20 cellular contexts compared by ENCODE assay signal in genomic region chr15:39181901-39182300, GRCh38.
DNase-seq lines count a peak whose midpoint lies in the region; ATAC-seq, FAIRE-seq and TF ChIP-seq lines count a peak whose summit lies in the region.
"Had no signal": no experiment of that assay in that cellular context is flagged by ENCODE, and none has a peak within 500 bp of the region (broad histone marks: within the 10 kb centered on the region; RNA-seq: fewer than 3 reads in every experiment).

No MANE protein-coding gene starts in this region.

- H3K9me2 ChIP-seq in PC-3 (replicated peaks; ENCODE audit: low read length) = no peaks in the 10 kb centered on the region

- DNase-seq in AG20443 (ENCODE audit: low spot score) (peak; percentile 32), PC-3 (peak; percentile 57), fibroblast of the aortic adventitia (ENCODE audit: low read depth) (peak; percentile 36), pancreas (no peak), T-cell (no peak), substantia nigra (lab: John Stamatoyannopoulos, UW) (no peak)
- DNase-seq in stimulated activated naive CD8-positive, alpha-beta T cell treated with anti-CD3 and anti-CD28 coated beads, Interleukin-15, Interleukin-2, amounts not matched to agents 100 U/mL and 50 U/mL, for 24 hours = no peak
- no peak for DNase-seq in activated T-helper 2 cell treated with anti-CD3 and anti-CD28 coated beads, Interferon-gamma antibody, Interleukin-2, Interleukin-4, amounts not matched to agents 10 μg/mL and 5 μg/mL and 100 μg/mL, durations not matched to agents 14 hours and 24 hours and 36 hours (ENCODE audit: low spot score)
- DNase-seq: activated CD4-positive, alpha-beta T cell treated with anti-CD3 and anti-CD28 coated beads, Interleukin-2, amount 50 U/mL, for 4 hours; activated naive CD8-positive, alpha-beta T cell treated with anti-CD3 and anti-CD28 coated beads, Interleukin-2, amount 10 ng/mL, durations not matched to agents 7 days and 5 days; activated T-cell treated with anti-CD3 and anti-CD28 coated beads, Interleukin-2, amount 50 U/mL, for 4 hours; endodermal cell; head of caudate nucleus; Karpas-422; spleen; stimulated activated naive B cell treated with anti-CD40 and anti-IgM and Interleukin-4, amounts not matched to agents 10 μg/mL and 1 μg/mL and 100 μg/mL, for 72 hours; SW 1271; upper lobe of right lung had no signal

- 58% methylated on average over 2 of the region's 2 CpGs for WGBS in pancreas, 2 donors

- peak overlapping the region; percentile 27 for H3K9ac ChIP-seq in PC-3 (ENCODE audit: low read length)
- H3K9ac ChIP-seq: BLaER1 had no signal

- no peaks in the 10 kb centered on the region for H3K36me3 ChIP-seq in PC-3 (ENCODE audit: low read depth, low read length)
- no peaks in the 10 kb centered on the region for H3K36me3 ChIP-seq in pancreas
- H3K36me3 ChIP-seq: BLaER1, spleen, upper lobe of right lung had no signal

- BruUV-seq in PC-3 (replicated peaks; lab: Mats Ljungman, UMichigan) = no TSS peak

- no peaks in the 10 kb centered on the region for H3K27me3 ChIP-seq in PC-3 (ENCODE audit: low read length)
- H3K27me3 ChIP-seq in pancreas = no peaks in the 10 kb centered on the region
- H3K27me3 ChIP-seq: BLaER1, upper lobe of right lung had no signal

- H3K9me3 ChIP-seq in PC-3 (ENCODE audit: low read length) (no peaks in the 10 kb centered on the region), pancreas (no peaks in the 10 kb centered on the region)
- H3K9me3 ChIP-seq: BLaER1, spleen, upper lobe of right lung had no signal

- intact Hi-C loops in PC-3 (cut with micrococcal nuclease) = no loop called here
- intact Hi-C loops in pancreas (cut with DNase I) = no loop called here
- intact Hi-C loops in activated T-helper 2 cell treated with anti-CD3 and anti-CD28 coated beads, Interferon-gamma antibody, Interleukin-2, Interleukin-4, amounts not matched to agents 10 μg/mL and 5 μg/mL and 100 μg/mL, durations not matched to agents 14 hours and 24 hours and 36 hours (cut with micrococcal nuclease) = no loop called here

- peak; percentile 53 for ATAC-seq in PC-3
- ATAC-seq in pancreas = peak in 3 of 4 donors; percentile 41 to 65 (median 56)
- no peak for ATAC-seq in stimulated activated naive CD8-positive, alpha-beta T cell treated with anti-CD3 and anti-CD28 coated beads, Interleukin-15, Interleukin-2, amounts not matched to agents 100 U/mL and 50 U/mL, for 24 hours
- no peak for ATAC-seq in T-cell (replicated peaks in 1 of 4)
- ATAC-seq: activated T-cell treated with anti-CD3 and anti-CD28 coated beads, Interleukin-2, amount 50 U/mL, for 4 hours; stimulated activated naive B cell treated with anti-CD40 and anti-IgM and Interleukin-4, amounts not matched to agents 10 μg/mL and 1 μg/mL and 100 μg/mL, for 72 hours; upper lobe of right lung had no signal

- H3K27ac ChIP-seq in PC-3 (ENCODE audit: low read length) (peak overlapping the region; percentile 66), pancreas (peak overlapping the region in 1 of 4 donors; percentile 4), substantia nigra (ENCODE audit: low read depth, low read length, poor library complexity, severe bottlenecking) (no peak overlapping the region)
- H3K27ac ChIP-seq: BLaER1, upper lobe of right lung had no signal

- 0 out of 2 replicates have a peak overlapping the region, but pooled peaks have one; percentile 2 for H3K4me3 ChIP-seq in PC-3 (ENCODE audit: low read length)
- H3K4me3 ChIP-seq in fibroblast of the aortic adventitia (ENCODE audit: low read depth, low read length) = no peak overlapping the region
- no peak overlapping the region for H3K4me3 ChIP-seq in pancreas
- H3K4me3 ChIP-seq: BLaER1, spleen, upper lobe of right lung had no signal

- POLR2A ChIA-PET in PC-3 (lab: Charles Lee; ENCODE audit: unreplicated experiment) = no interaction called here
- POLR2A ChIA-PET in T-cell (lab: Charles Lee) = interaction anchor here in 1 of 2 donors (0.6 kb wide), 1 partner anchor 407 kb away, joined by 3 read pairs; no protein-coding TSS in a partner anchor

- no peaks in the 10 kb centered on the region for H4K20me1 ChIP-seq in PC-3 (ENCODE audit: low read length)
- H4K20me1 ChIP-seq: BLaER1 had no signal

- H3K9me3 Mint-ChIP-seq in T-cell = no peaks in the 10 kb centered on the region
- H3K9me3 Mint-ChIP-seq in activated T-helper 2 cell treated with anti-CD3 and anti-CD28 coated beads, Interferon-gamma antibody, Interleukin-2, Interleukin-4, amounts not matched to agents 10 μg/mL and 5 μg/mL and 100 μg/mL, durations not matched to agents 14 hours and 24 hours and 36 hours = no peaks in the 10 kb centered on the region
- H3K9me3 Mint-ChIP-seq: activated naive CD8-positive, alpha-beta T cell treated with anti-CD3 and anti-CD28 coated beads, Interleukin-2, amount 10 ng/mL, durations not matched to agents 7 days and 5 days; activated T-cell treated with anti-CD3 and anti-CD28 coated beads, Interleukin-2, amount 50 U/mL, for 4 hours; central memory CD8-positive, alpha-beta T cell; endodermal cell; stimulated activated naive B cell treated with anti-CD40 and anti-IgM and Interleukin-4, amounts not matched to agents 10 μg/mL and 1 μg/mL and 100 μg/mL, for 72 hours had no signal

- H3K27ac Mint-ChIP-seq in T-cell = no peak overlapping the region
- no peak overlapping the region for H3K27ac Mint-ChIP-seq in activated T-helper 2 cell treated with anti-CD3 and anti-CD28 coated beads, Interferon-gamma antibody, Interleukin-2, Interleukin-4, amounts not matched to agents 10 μg/mL and 5 μg/mL and 100 μg/mL, durations not matched to agents 14 hours and 24 hours and 36 hours
- H3K27ac Mint-ChIP-seq: activated naive CD8-positive, alpha-beta T cell treated with anti-CD3 and anti-CD28 coated beads, Interleukin-2, amount 10 ng/mL, durations not matched to agents 7 days and 5 days; endodermal cell; stimulated activated naive B cell treated with anti-CD40 and anti-IgM and Interleukin-4, amounts not matched to agents 10 μg/mL and 1 μg/mL and 100 μg/mL, for 72 hours had no signal

- peaks cover 5% of the 10 kb centered on the region for H3F3A ChIP-seq in PC-3 (ENCODE audit: low read length, unreplicated experiment)

- CTCF ChIA-PET in PC-3 (lab: Charles Lee) (no interaction called here), T-cell (lab: Charles Lee) (no interaction called here)

- FAIRE-seq in pancreas (lab: Jason Lieb, UNC) = no peak

- H3K4me3 Mint-ChIP-seq in T-cell = no peak overlapping the region
- no peak overlapping the region for H3K4me3 Mint-ChIP-seq in activated T-helper 2 cell treated with anti-CD3 and anti-CD28 coated beads, Interferon-gamma antibody, Interleukin-2, Interleukin-4, amounts not matched to agents 10 μg/mL and 5 μg/mL and 100 μg/mL, durations not matched to agents 14 hours and 24 hours and 36 hours (ENCODE audit: low read depth)
- H3K4me3 Mint-ChIP-seq: activated naive CD8-positive, alpha-beta T cell treated with anti-CD3 and anti-CD28 coated beads, Interleukin-2, amount 10 ng/mL, durations not matched to agents 7 days and 5 days; activated T-cell treated with anti-CD3 and anti-CD28 coated beads, Interleukin-2, amount 50 U/mL, for 4 hours; central memory CD8-positive, alpha-beta T cell; endodermal cell; stimulated activated naive B cell treated with anti-CD40 and anti-IgM and Interleukin-4, amounts not matched to agents 10 μg/mL and 1 μg/mL and 100 μg/mL, for 72 hours had no signal

- TF ChIP-seq CTCF in PC-3 (conservative IDR thresholded peaks at IDR 0.05; ENCODE audit: low read depth, low read length) (no peak), fibroblast of the aortic adventitia (IDR thresholded peaks at IDR 0.05; ENCODE audit: insufficient read depth, low read length) (no peak), pancreas (IDR thresholded peaks at IDR 0.05) (no peak)

- no peaks in the 10 kb centered on the region for H3K36me3 Mint-ChIP-seq in T-cell
- H3K36me3 Mint-ChIP-seq in activated T-helper 2 cell treated with anti-CD3 and anti-CD28 coated beads, Interferon-gamma antibody, Interleukin-2, Interleukin-4, amounts not matched to agents 10 μg/mL and 5 μg/mL and 100 μg/mL, durations not matched to agents 14 hours and 24 hours and 36 hours (ENCODE audit: low read depth) = no peaks in the 10 kb centered on the region
- H3K36me3 Mint-ChIP-seq: activated naive CD8-positive, alpha-beta T cell treated with anti-CD3 and anti-CD28 coated beads, Interleukin-2, amount 10 ng/mL, durations not matched to agents 7 days and 5 days; stimulated activated naive B cell treated with anti-CD40 and anti-IgM and Interleukin-4, amounts not matched to agents 10 μg/mL and 1 μg/mL and 100 μg/mL, for 72 hours had no signal

- no peaks in the 10 kb centered on the region for H3K4me1 Mint-ChIP-seq in T-cell
- H3K4me1 Mint-ChIP-seq in activated T-helper 2 cell treated with anti-CD3 and anti-CD28 coated beads, Interferon-gamma antibody, Interleukin-2, Interleukin-4, amounts not matched to agents 10 μg/mL and 5 μg/mL and 100 μg/mL, durations not matched to agents 14 hours and 24 hours and 36 hours (ENCODE audit: low read depth) = no peaks in the 10 kb centered on the region
- H3K4me1 Mint-ChIP-seq: activated naive CD8-positive, alpha-beta T cell treated with anti-CD3 and anti-CD28 coated beads, Interleukin-2, amount 10 ng/mL, durations not matched to agents 7 days and 5 days; central memory CD8-positive, alpha-beta T cell; stimulated activated naive B cell treated with anti-CD40 and anti-IgM and Interleukin-4, amounts not matched to agents 10 μg/mL and 1 μg/mL and 100 μg/mL, for 72 hours had no signal

- H3K4me1 ChIP-seq in PC-3 (ENCODE audit: insufficient read depth, low read length) (peaks cover 70% of the 10 kb centered on the region), pancreas (peaks cover 12 to 24% (median 17%) of the 10 kb centered on the region in 3 donors)
- H3K4me1 ChIP-seq: BLaER1, upper lobe of right lung had no signal

- H2AFZ ChIP-seq in PC-3 (ENCODE audit: low read length) = peak overlapping the region; percentile 1; the same call in 1 of the 2 replicates

- H3K4me2 ChIP-seq in PC-3 (ENCODE audit: low read length) = peak overlapping the region; percentile 39
- H3K4me2 ChIP-seq: BLaER1 had no signal

- H3K79me2 ChIP-seq in PC-3 (ENCODE audit: low read length) = no peaks in the 10 kb centered on the region

- peaks cover 12 to 15% of the 10 kb centered on the region in 2 donors for H3K27me3 Mint-ChIP-seq in T-cell
- peaks cover 34% of the 10 kb centered on the region for H3K27me3 Mint-ChIP-seq in activated T-helper 2 cell treated with anti-CD3 and anti-CD28 coated beads, Interferon-gamma antibody, Interleukin-2, Interleukin-4, amounts not matched to agents 10 μg/mL and 5 μg/mL and 100 μg/mL, durations not matched to agents 14 hours and 24 hours and 36 hours (ENCODE audit: low read depth)

Comparison
In these comparisons a context has a peak if more than half of its experiments do, and no peak if none do; other contexts are left out.
1. DNase-seq: peak in AG20443 (single experiment), PC-3 (single experiment) and fibroblast of the aortic adventitia (single experiment); none in pancreas (0 of 6), stimulated activated naive CD8-positive, alpha-beta T cell treated with anti-CD3 and anti-CD28 coated beads, Interleukin-15, Interleukin-2, amounts not matched to agents 100 U/mL and 50 U/mL, for 24 hours (single experiment), T-cell (0 of 34), substantia nigra (0 of 49) and activated T-helper 2 cell treated with anti-CD3 and anti-CD28 coated beads, Interferon-gamma antibody, Interleukin-2, Interleukin-4, amounts not matched to agents 10 μg/mL and 5 μg/mL and 100 μg/mL, durations not matched to agents 14 hours and 24 hours and 36 hours (single experiment).
2. ATAC-seq: peak in PC-3 (single experiment) and pancreas (3 of 4); none in stimulated activated naive CD8-positive, alpha-beta T cell treated with anti-CD3 and anti-CD28 coated beads, Interleukin-15, Interleukin-2, amounts not matched to agents 100 U/mL and 50 U/mL, for 24 hours (single experiment) and T-cell (0 of 4).